In the genomic region with DNA sequence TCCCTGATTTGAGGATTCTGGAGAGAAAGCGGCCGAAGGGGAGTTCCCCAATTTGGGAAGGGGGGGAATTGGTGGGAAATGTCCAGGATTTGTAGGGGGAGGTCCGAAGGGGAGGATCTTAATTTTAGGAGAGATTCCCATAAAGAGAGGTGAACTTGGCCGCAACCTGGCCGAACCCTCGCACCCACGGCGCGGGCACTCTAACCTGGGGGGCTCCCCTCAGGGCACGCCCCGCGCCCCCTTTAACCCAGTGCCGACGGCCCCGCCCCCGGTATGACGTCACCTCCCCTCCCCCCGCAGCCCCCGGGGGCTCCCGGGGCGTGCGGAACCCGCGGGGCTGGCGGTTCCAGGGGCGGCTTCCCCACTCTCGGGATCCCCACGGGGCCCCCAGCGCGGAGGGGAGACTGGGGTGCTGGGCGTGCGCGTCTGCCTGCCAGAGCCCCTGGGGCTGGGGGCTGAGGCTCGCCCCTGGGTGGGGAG, we compare ENCODE assay signal across 8 cellular contexts. TPM values are rescaled to one million over a fixed set of nuclear protein-coding genes. Genes with fewer than 3 reads are reported as not detected.
DNase-seq lines count a peak whose midpoint lies in the region; ATAC-seq and TF ChIP-seq lines count a peak whose summit lies in the region.

No MANE protein-coding gene starts in this region.

- H3K9me3 ChIP-seq in neural progenitor cell (ENCODE audit: low read depth): no peaks in the 10 kb centered on the region

- H3K4me2 ChIP-seq in neural progenitor cell: peak overlapping the region; percentile 98

- H3K4me3 ChIP-seq in neural progenitor cell: peak overlapping the region; percentile 89

- H2AFZ ChIP-seq in neural progenitor cell (replicated peaks): no peak overlapping the region

- peak overlapping the region; percentile 62 for H3K9ac ChIP-seq in neural progenitor cell

- H3K27ac Mint-ChIP-seq in CD14-positive monocyte (no peak overlapping the region), IgD-negative memory B cell (peak overlapping the region; percentile 72 to 95 (median 75)), endothelial cell (ENCODE audit: unreplicated experiment) (peak overlapping the region; percentile 84), neural progenitor cell (peak overlapping the region; percentile 52)

- H3K36me3 Mint-ChIP-seq in CD14-positive monocyte (peaks cover 0 to 10% of the 10 kb centered on the region in 2 donors), IgD-negative memory B cell (no peaks in the 10 kb centered on the region), endothelial cell (ENCODE audit: low read depth, unreplicated experiment) (peaks cover 6% of the 10 kb centered on the region), neural progenitor cell (no peaks in the 10 kb centered on the region)

- peaks cover 35% of the 10 kb centered on the region for H3F3A ChIP-seq in neural progenitor cell (ENCODE audit: low read depth)

- H3K9me3 Mint-ChIP-seq in CD14-positive monocyte (peaks cover 4 to 19% (median 15%) of the 10 kb centered on the region in 7 donors), IgD-negative memory B cell (peaks cover 0 to 1% (median 0%) of the 10 kb centered on the region in 3 donors), endothelial cell (ENCODE audit: unreplicated experiment) (no peaks in the 10 kb centered on the region), neural progenitor cell (no peaks in the 10 kb centered on the region)

- peak overlapping the region; percentile 8 to 85 for H3K4me3 Mint-ChIP-seq in CD14-positive monocyte
- peak overlapping the region; percentile 68 to 87 (median 80) for H3K4me3 Mint-ChIP-seq in IgD-negative memory B cell
- H3K4me3 Mint-ChIP-seq in endothelial cell (ENCODE audit: unreplicated experiment): peak overlapping the region; percentile 93
- peak overlapping the region; percentile 92 for H3K4me3 Mint-ChIP-seq in neural progenitor cell

- H3K36me3 ChIP-seq in neural progenitor cell: no peaks in the 10 kb centered on the region

- ATAC-seq in HG02852 (IDR thresholded peaks at IDR 0.05; ENCODE audit: unreplicated experiment) (no peak), GM19397 (IDR thresholded peaks at IDR 0.05; ENCODE audit: unreplicated experiment) (no peak), HG03354 (IDR thresholded peaks at IDR 0.05; ENCODE audit: poor library complexity, severe bottlenecking, unreplicated experiment) (no peak)

- peaks cover 55% of the 10 kb centered on the region for H3K79me2 ChIP-seq in neural progenitor cell (ENCODE audit: low read depth)

- H3K27me3 Mint-ChIP-seq in CD14-positive monocyte (ENCODE audit: low read depth in 3 of 3): peaks cover 62 to 82% (median 77%) of the 10 kb centered on the region in 3 donors
- peaks cover 54% of the 10 kb centered on the region for H3K27me3 Mint-ChIP-seq in IgD-negative memory B cell
- H3K27me3 Mint-ChIP-seq in endothelial cell (ENCODE audit: unreplicated experiment): peaks cover 23% of the 10 kb centered on the region
- H3K27me3 Mint-ChIP-seq in neural progenitor cell (ENCODE audit: insufficient read depth, low read depth): peaks cover 22% of the 10 kb centered on the region

- DNase-seq in CD14-positive monocyte (ENCODE audit: low spot score) (no peak), endothelial cell (ENCODE audit: low spot score) (no peak), neural progenitor cell (ENCODE audit: low spot score) (peak; percentile 42), SHP77 treated with DMSO at 0.1 percent for 48 hours (lab: John Stamatoyannopoulos, UW) (no peak)

- H3K4me1 Mint-ChIP-seq in CD14-positive monocyte (peaks cover 11% of the 10 kb centered on the region), IgD-negative memory B cell (peaks cover 12 to 17% (median 14%) of the 10 kb centered on the region in 3 donors), endothelial cell (ENCODE audit: unreplicated experiment) (peaks cover 21% of the 10 kb centered on the region), neural progenitor cell (peaks cover 37% of the 10 kb centered on the region)

- no peak for TF ChIP-seq CTCF in CD14-positive monocyte (IDR thresholded peaks at IDR 0.05)
- no peak for TF ChIP-seq CTCF in endothelial cell (IDR thresholded peaks at IDR 0.05; ENCODE audit: unreplicated experiment)
- no peak for TF ChIP-seq CTCF in neural progenitor cell (IDR thresholded peaks at IDR 0.05)

- H4K20me1 ChIP-seq in neural progenitor cell (ENCODE audit: low read depth): peaks cover 53% of the 10 kb centered on the region

- peaks cover 21% of the 10 kb centered on the region for H3K27me3 ChIP-seq in neural progenitor cell

- intact Hi-C loops in CD14-positive monocyte (cut with micrococcal nuclease): no loop called here

- peaks cover 28% of the 10 kb centered on the region for H3K4me1 ChIP-seq in neural progenitor cell

- peak overlapping the region; percentile 88 for H3K27ac ChIP-seq in neural progenitor cell

RNA-seq across cellular contexts. Expression of a gene that starts 1.1 kb away (rescaled TPM):
- polyA plus RNA-seq in CD14-positive monocyte (not detected), IgD-negative memory B cell (0.86 TPM)
- total RNA-seq in endothelial cell (ENCODE audit: unreplicated experiment) (93.7 TPM), neural progenitor cell (ENCODE audit: low replicate concordance) (167 and 403 TPM in 2 replicates)

Comparison
In these comparisons a context has a peak if more than half of its experiments do, and no peak if none do; other contexts are left out.
1. H3K27ac Mint-ChIP-seq: peak in IgD-negative memory B cell (3 of 3), endothelial cell (single experiment) and neural progenitor cell (single experiment); none in CD14-positive monocyte (0 of 7).
2. Peak in every context shown above with its lines, with median percentiles within 50 percentile points of each other: H3K4me3 Mint-ChIP-seq.